Comparison of ENCODE assay signal across 20 cellular contexts in genomic region chr7:100607111-100607510, GRCh38. TPM values are rescaled to one million over a fixed set of nuclear protein-coding genes. Genes with fewer than 3 reads are reported as not detected.
A peak's percentile ranks its signal among the peaks of the same experiment; 100 is the strongest.
DNase-seq lines count a peak whose midpoint lies in the region; FAIRE-seq and TF ChIP-seq lines count a peak whose summit lies in the region.
"Had no signal": no experiment of that assay in that cellular context is flagged by ENCODE, and none has a peak within 500 bp of the region (broad histone marks: within the 10 kb centered on the region; RNA-seq: fewer than 3 reads in every experiment).

No MANE protein-coding gene starts in this region.

- BruUV-seq in Caco-2 (replicated peaks; lab: Mats Ljungman, UMichigan), result no TSS peak

- POLR2A ChIA-PET in Caco-2 (lab: Charles Lee) (interaction anchor here (0.6 kb wide), 1 partner anchor 22 kb away, joined by 4 read pairs; no protein-coding TSS in a partner anchor), HEK293 (lab: Yijun Ruan, JAX) (interaction anchor here (3.3 kb wide), 1 partner anchor 21 kb away, joined by 15 read pairs; the partner anchor contains the start of genes FBXO24 and LRCH4)

- CTCF ChIA-PET in Caco-2 (lab: Charles Lee) (interaction anchor here (2.2 kb wide), 1 partner anchor 23 kb away, joined by 7 read pairs; no protein-coding TSS in a partner anchor), HEK293 (lab: Yijun Ruan, JAX) (interaction anchor here (0.6 to 1.0 kb wide), 2 partner anchors 21 to 469 kb away, joined by 3 read pairs; partner anchors contain the start of genes FBXO24 and LRCH4)

- intact Hi-C loops in Caco-2 (cut with micrococcal nuclease; ENCODE audit: unreplicated experiment), result no loop called here

- no peak overlapping the region for H3K27ac Mint-ChIP-seq in Caco-2 (ENCODE audit: unreplicated experiment)
- no peak overlapping the region for H3K27ac Mint-ChIP-seq in nephron
- no peak overlapping the region; the same call in 1 of the 2 replicates for H3K27ac Mint-ChIP-seq in HFFc6
- H3K27ac Mint-ChIP-seq: stimulated activated naive CD8-positive, alpha-beta T cell treated with anti-CD3 and anti-CD28 coated beads, Interleukin-15, amount 100 ng/mL, for 72 hours had no signal

- in situ Hi-C loops in brain microvascular endothelial cell (cut with HindIII; ENCODE audit: low pct_ligation_motif_present, low sequenced_read_pairs), result no loop called here

- no peak for FAIRE-seq in D721Med (lab: Jason Lieb, UNC)
- FAIRE-seq: colon had no signal

- H3K9me3 Mint-ChIP-seq in Caco-2 (ENCODE audit: unreplicated experiment) (no peaks in the 10 kb centered on the region), nephron (no peaks in the 10 kb centered on the region), HFFc6 (no peaks in the 10 kb centered on the region)
- H3K9me3 Mint-ChIP-seq: mesothelial cell of epicardium; stimulated activated naive CD8-positive, alpha-beta T cell treated with anti-CD3 and anti-CD28 coated beads, Interleukin-15, amount 100 ng/mL, for 72 hours had no signal

- H3K27ac ChIP-seq in HEK293 (ENCODE audit: extremely low read depth, low read depth, low read length), result no peak overlapping the region
- H3K27ac ChIP-seq in brain microvascular endothelial cell, result no peak overlapping the region
- H3K27ac ChIP-seq: HL-60, prostate gland had no signal

- H3K4me3 Mint-ChIP-seq in Caco-2 (ENCODE audit: unreplicated experiment) (peak overlapping the region; percentile 52), nephron (peak overlapping the region; percentile 55 to 73 (median 67)), HFFc6 (no peak overlapping the region)
- H3K4me3 Mint-ChIP-seq: mesothelial cell of epicardium; stimulated activated naive CD8-positive, alpha-beta T cell treated with anti-CD3 and anti-CD28 coated beads, Interleukin-15, amount 100 ng/mL, for 72 hours had no signal

- H3K4me1 Mint-ChIP-seq in Caco-2 (ENCODE audit: low read depth, unreplicated experiment), result no peaks in the 10 kb centered on the region
- peaks cover 4% of the 10 kb centered on the region for H3K4me1 Mint-ChIP-seq in nephron
- H3K4me1 Mint-ChIP-seq in HFFc6 (ENCODE audit: low read depth), result peaks cover 22% of the 10 kb centered on the region

- H3K27me3 Mint-ChIP-seq in Caco-2 (ENCODE audit: insufficient read depth, unreplicated experiment), result no peaks in the 10 kb centered on the region
- H3K27me3 Mint-ChIP-seq in nephron (ENCODE audit: low read depth), result no peaks in the 10 kb centered on the region
- H3K27me3 Mint-ChIP-seq in HFFc6 (ENCODE audit: insufficient read depth), result peaks cover 1% of the 10 kb centered on the region

- TF ChIP-seq CTCF in Caco-2 (IDR thresholded peaks at IDR 0.05; ENCODE audit: insufficient read depth in 1 of 2, low read depth in 1 of 2, low read length in 1 of 2, severe bottlenecking in 1 of 2, unreplicated experiment in 1 of 2), result no peak
- TF ChIP-seq CTCF in HEK293 (tag by site-specific recombination; IDR thresholded peaks at IDR 0.05), result no peak
- no peak for TF ChIP-seq CTCF in brain microvascular endothelial cell (IDR thresholded peaks at IDR 0.05; ENCODE audit: low read depth, low read length, missing control alignments)
- TF ChIP-seq CTCF in nephron (IDR thresholded peaks at IDR 0.05; ENCODE audit: unreplicated experiment in 3 of 3), result no peak
- no peak for TF ChIP-seq CTCF in D721Med (IDR thresholded peaks at IDR 0.05; ENCODE audit: insufficient read depth, missing control alignments)
- TF ChIP-seq CTCF in HFFc6 (IDR thresholded peaks at IDR 0.05), result no peak

- H3K27me3 ChIP-seq in Caco-2 (replicated peaks; ENCODE audit: control insufficient read depth, insufficient read depth, low read length), result no peaks in the 10 kb centered on the region
- H3K27me3 ChIP-seq in brain microvascular endothelial cell (replicated peaks), result no peaks in the 10 kb centered on the region

- H3K9me3 ChIP-seq in Caco-2 (no peaks in the 10 kb centered on the region), HEK293 (ENCODE audit: control insufficient read depth, insufficient read depth, low read depth, low read length) (no peaks in the 10 kb centered on the region)
- H3K9me3 ChIP-seq: prostate gland had no signal

- H3K36me3 ChIP-seq in Caco-2 (ENCODE audit: control insufficient read depth, insufficient read depth, low read length) (no peaks in the 10 kb centered on the region), HEK293 (ENCODE audit: control insufficient read depth in 2 of 2, insufficient read depth in 1 of 2, low read length in 2 of 2) (peaks cover 0 to 3% of the 10 kb centered on the region in 2 experiments; a peak in 1 of 3 replicates), brain microvascular endothelial cell (replicated peaks) (peaks cover 3% of the 10 kb centered on the region)
- H3K36me3 ChIP-seq: prostate gland had no signal

- H3K36me3 Mint-ChIP-seq in Caco-2 (ENCODE audit: insufficient read depth, unreplicated experiment), result peaks cover 25% of the 10 kb centered on the region
- H3K36me3 Mint-ChIP-seq in nephron (ENCODE audit: low read depth), result peaks cover 20% of the 10 kb centered on the region
- peaks cover 9% of the 10 kb centered on the region for H3K36me3 Mint-ChIP-seq in HFFc6 (ENCODE audit: low read depth)

- H3K4me3 ChIP-seq in Caco-2 (ENCODE audit: low read depth, low read length) (no peak overlapping the region), HEK293 (ENCODE audit: low read depth, low read length) (no peak overlapping the region), brain microvascular endothelial cell (ENCODE audit: low read depth, low read length) (no peak overlapping the region)
- H3K4me3 ChIP-seq: prostate gland, smooth muscle cell had no signal

- H3K4me1 ChIP-seq in Caco-2 (peaks cover 13% of the 10 kb centered on the region), HEK293 (ENCODE audit: control insufficient read depth, insufficient read depth, low read length) (peaks cover 16% of the 10 kb centered on the region)
- H3K4me1 ChIP-seq: prostate gland had no signal

- DNase-seq in Caco-2, result no peak
- peak; percentile 9 for DNase-seq in brain microvascular endothelial cell
- DNase-seq in NCI-H1694 treated with DMSO at 0.1 percent for 48 hours (lab: John Stamatoyannopoulos, UW), result no peak
- DNase-seq in D721Med (ENCODE audit: insufficient read length, low spot score), result no peak
- DNase-seq in HFFc6, result no peak
- DNase-seq: activated T-cell treated with anti-CD3 and anti-CD28 coated beads for 4 hours; DND-41; glutamatergic neuron; left colon; SIG-M5; stimulated activated CD4-positive, alpha-beta T cell treated with anti-CD3 and anti-CD28 coated beads, Interleukin-2, amount 100 ng/mL, for 48 hours; stimulated activated naive CD8-positive, alpha-beta T cell treated with anti-CD3 and anti-CD28 coated beads, Interleukin-15, amount 100 ng/mL, for 72 hours; trophoblast cell had no signal

TF ChIP-seq in HEK293, 187 proteins besides CTCF, POLR2A, EP300 and RAD21:
- TF ChIP-seq ZNF341 (tag by site-specific recombination; IDR thresholded peaks at IDR 0.05; ENCODE audit: low read depth) (peak; percentile 71), YY2 (tag by site-specific recombination; IDR thresholded peaks at IDR 0.05) (no peak)

RNA-seq across cellular contexts. Expression of gene PCOLCE, which starts 4.9 kb away (rescaled TPM):
- 10.4 and 12.9 TPM in 2 replicates for total RNA-seq in Caco-2 (2022)
- total RNA-seq in HFFc6 (2021; fragmentation: NEBNext Ultra II Directional; extraction: Animal tissue kit (Norgen Biotek cat#: 25700)), result 100 to 1,000 TPM; 291 to 396 (median 388) TPM

RNA-seq across cellular contexts. Expression of gene MOSPD3, which starts 5.2 kb away (rescaled TPM):
- 24.6 and 24.7 TPM in 2 replicates for total RNA-seq in Caco-2 (2022)
- 10 to 100 TPM; 14.6 to 19.0 (median 17.4) TPM for total RNA-seq in HFFc6 (2021; fragmentation: NEBNext Ultra II Directional; extraction: Animal tissue kit (Norgen Biotek cat#: 25700))

RNA-seq across cellular contexts. Expression of gene FBXO24, which starts 21.0 kb away (rescaled TPM):
- 1.4 and 1.5 TPM in 2 replicates for total RNA-seq in Caco-2 (2022)
- total RNA-seq in HFFc6 (2021; fragmentation: NEBNext Ultra II Directional; extraction: Animal tissue kit (Norgen Biotek cat#: 25700)), result under 1 TPM; 0.20 to 0.47 (median 0.28) TPM

RNA-seq across cellular contexts. Expression of gene LRCH4, which starts 21.2 kb away (rescaled TPM):
- total RNA-seq in Caco-2 (2022), result 69.5 and 71.4 TPM in 2 replicates
- 10 to 100 TPM; 34.7 to 40.6 (median 38.5) TPM for total RNA-seq in HFFc6 (2021; fragmentation: NEBNext Ultra II Directional; extraction: Animal tissue kit (Norgen Biotek cat#: 25700))

RNA-seq across cellular contexts. Expression of gene SAP25, which starts 33.4 kb away (rescaled TPM):
- 1.9 and 2.0 TPM in 2 replicates for total RNA-seq in Caco-2 (2022)
- under 1 TPM in 3 of 6 experiments, not detected in 3; 0.40 to 0.87 (median 0.55) TPM for total RNA-seq in HFFc6 (2021; fragmentation: NEBNext Ultra II Directional; extraction: Animal tissue kit (Norgen Biotek cat#: 25700))
- total RNA-seq: smooth muscle cell had no signal

Comparison
In these comparisons a context has a peak if more than half of its experiments do, and no peak if none do; other contexts are left out.
1. RNA of gene PCOLCE, which starts 4.9 kb away (total RNA-seq): 291 to 396 TPM in HFFc6; 10.4 to 12.9 TPM in Caco-2; every median in the first group is over 10 times any median in the second.